Comparison of ENCODE assay signal across 23 cellular contexts in the genomic region with DNA sequence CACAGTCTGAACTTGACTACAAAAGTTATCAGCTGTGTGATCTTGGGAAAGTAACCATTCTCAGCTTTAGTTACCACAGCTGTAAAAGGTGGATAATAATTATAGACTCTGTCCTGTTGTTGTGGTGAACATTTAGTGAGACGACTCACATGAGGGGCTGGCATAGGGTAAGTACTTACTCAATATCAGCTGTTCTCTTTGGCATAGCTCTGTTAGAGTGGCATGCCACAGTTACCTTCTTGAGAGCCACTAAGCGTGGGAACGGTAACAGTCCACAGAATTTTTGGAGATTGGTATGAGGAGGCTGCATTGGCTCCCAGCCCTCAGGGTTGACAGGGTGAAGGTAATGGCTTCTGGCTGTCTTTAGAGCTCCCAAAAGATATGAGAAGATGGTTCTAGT. TPM values are rescaled to one million over a fixed set of nuclear protein-coding genes. Genes with fewer than 3 reads are reported as not detected.
"Had no signal": no experiment of that assay in that cellular context is flagged by ENCODE, and none has a peak within 500 bp of the region (broad histone marks: within the 10 kb centered on the region; RNA-seq: fewer than 3 reads in every experiment).

No MANE protein-coding gene starts in this region.

- DNase-seq: activated CD4-positive, alpha-beta T cell treated with anti-CD3 and anti-CD28 coated beads for 1 hour; activated CD4-positive, alpha-beta T cell treated with anti-CD3 and anti-CD28 coated beads, Interleukin-2, amount 10 ng/mL, durations not matched to agents 24 days and 14 days; activated CD4-positive, alpha-beta T cell treated with anti-CD3 and anti-CD28 coated beads, Interleukin-2, amount 50 U/mL, for 48 hours; activated CD8-positive, alpha-beta memory T cell treated with anti-CD3 and anti-CD28 coated beads, Interleukin-2, amount 10 ng/mL, durations not matched to agents 7 days and 5 days; activated effector memory CD4-positive, alpha-beta T cell treated with anti-CD3 and anti-CD28 coated beads, Interleukin-2, amount 50 U/mL, for 16 hours; activated naive CD4-positive, alpha-beta T cell treated with Interleukin-2 at 50 U/mL for 16 hours; activated T-cell treated with anti-CD3 and anti-CD28 coated beads, Interleukin-2, amount 50 U/mL, for 4 hours; brain microvascular endothelial cell; KG1; NCI-H1092; NCI-H1930; NCI-H2107; NCI-H2171 treated with DMSO at 0.1 percent for 48 hours; NCI-H226; NCI-H510A; NCI-H526 treated with DMSO at 0.1 percent for 48 hours; PC-9 had no signal

- H3K9me3 Mint-ChIP-seq: activated CD4-positive, alpha-beta T cell treated with anti-CD3 and anti-CD28 coated beads, Interleukin-2, amount 10 ng/mL, durations not matched to agents 24 days and 14 days; activated T-cell treated with anti-CD3 and anti-CD28 coated beads, Interleukin-2, amount 50 U/mL, for 4 hours; T-helper 1 cell treated with Interleukin-12 subunit alpha and Interleukin-12 subunit beta and Interleukin-4 antibody, amounts not matched to agents 30 μg/mL and 1 μg/mL, for 36 hours; WTC11 had no signal

- H3K4me3 Mint-ChIP-seq: activated CD4-positive, alpha-beta T cell treated with anti-CD3 and anti-CD28 coated beads, Interleukin-2, amount 10 ng/mL, durations not matched to agents 24 days and 14 days; activated CD8-positive, alpha-beta memory T cell treated with anti-CD3 and anti-CD28 coated beads, Interleukin-2, amount 10 ng/mL, durations not matched to agents 7 days and 5 days; activated naive CD8-positive, alpha-beta T cell; activated T-cell treated with anti-CD3 and anti-CD28 coated beads, Interleukin-2, amount 50 U/mL, for 4 hours; IgD-negative memory B cell; T-helper 1 cell treated with Interleukin-12 subunit alpha and Interleukin-12 subunit beta and Interleukin-4 antibody, amounts not matched to agents 30 μg/mL and 1 μg/mL, for 36 hours; WTC11 had no signal

- H3K36me3 ChIP-seq: brain microvascular endothelial cell, cardiac muscle cell had no signal

- H3K27ac ChIP-seq: brain microvascular endothelial cell, cardiac muscle cell, PC-9 had no signal

- H3K27ac Mint-ChIP-seq: activated CD4-positive, alpha-beta T cell treated with anti-CD3 and anti-CD28 coated beads, Interleukin-2, amount 10 ng/mL, durations not matched to agents 24 days and 14 days; activated CD8-positive, alpha-beta memory T cell treated with anti-CD3 and anti-CD28 coated beads, Interleukin-2, amount 10 ng/mL, durations not matched to agents 7 days and 5 days; activated naive CD8-positive, alpha-beta T cell; IgD-negative memory B cell; T-helper 1 cell treated with Interleukin-12 subunit alpha and Interleukin-12 subunit beta and Interleukin-4 antibody, amounts not matched to agents 30 μg/mL and 1 μg/mL, for 36 hours; WTC11 had no signal

- H3K4me3 ChIP-seq: cardiac muscle cell, PC-9 had no signal

- ATAC-seq: activated CD8-positive, alpha-beta memory T cell treated with anti-CD3 and anti-CD28 coated beads, Interleukin-2, amount 10 ng/mL, durations not matched to agents 7 days and 5 days; activated T-cell treated with anti-CD3 and anti-CD28 coated beads, Interleukin-2, amount 50 U/mL, for 4 hours; WTC11 had no signal

- H3K36me3 Mint-ChIP-seq: activated CD8-positive, alpha-beta memory T cell treated with anti-CD3 and anti-CD28 coated beads, Interleukin-2, amount 10 ng/mL, durations not matched to agents 7 days and 5 days; activated naive CD8-positive, alpha-beta T cell; IgD-negative memory B cell; WTC11 had no signal

RNA-seq across cellular contexts. Expression of a gene that starts 13.2 kb away (rescaled TPM):
- total RNA-seq: activated CD4-positive, alpha-beta T cell treated with anti-CD3 and anti-CD28 coated beads, Interleukin-2, amount 10 ng/mL, durations not matched to agents 24 days and 14 days; activated CD8-positive, alpha-beta memory T cell treated with anti-CD3 and anti-CD28 coated beads, Interleukin-2, amount 10 ng/mL, durations not matched to agents 7 days and 5 days; activated T-cell treated with anti-CD3 and anti-CD28 coated beads, Interleukin-2, amount 50 U/mL, for 4 hours; M059J; PC-9 had no signal
- polyA plus RNA-seq: IgD-negative memory B cell had no signal
